Comparison of ENCODE assay signal across 22 cellular contexts in genomic region chr5:99814311-99815063, GRCh38.
"Had no signal": no experiment of that assay in that cellular context is flagged by ENCODE, and none has a peak within 500 bp of the region (broad histone marks: within the 10 kb centered on the region; RNA-seq: fewer than 3 reads in every experiment).

No MANE protein-coding gene starts in this region.

- H3K9me3 ChIP-seq: MG63, SJCRH30, SK-N-SH had no signal

- H3K27me3 ChIP-seq: MG63, SJCRH30 had no signal

- H3K36me3 ChIP-seq: MG63, SJCRH30, WERI-Rb-1 had no signal

- H3K9ac ChIP-seq: KMS-11, SK-N-SH had no signal

- H3K27ac ChIP-seq: KMS-11, RWPE1, SJCRH30, WERI-Rb-1 had no signal

- H3K9me2 ChIP-seq: SK-N-SH had no signal

- H3K4me2 ChIP-seq: KMS-11, SK-N-SH had no signal

- DNase-seq: activated CD4-positive, alpha-beta memory T cell treated with anti-CD3 and anti-CD28 coated beads, Interleukin-2, amount 10 ng/mL, durations not matched to agents 7 days and 5 days; activated CD4-positive, alpha-beta T cell treated with anti-CD3 and anti-CD28 coated beads for 36 hours; activated CD4-positive, alpha-beta T cell treated with anti-CD3 and anti-CD28 coated beads, Interleukin-2, amount 50 U/mL, for 1 hour; activated gamma-delta T cell treated with Interleukin-2 at 50 U/mL for 16 hours; activated naive CD4-positive, alpha-beta T cell treated with anti-CD3 and anti-CD28 coated beads, Interleukin-2, amount 10 ng/mL, durations not matched to agents 7 days and 5 days; activated naive CD8-positive, alpha-beta T cell treated with anti-CD3 and anti-CD28 coated beads for 36 hours; activated T-cell treated with anti-CD3 and anti-CD28 coated beads, Interleukin-2, amount 50 U/mL, for 72 hours; cerebellar nuclear complex; MG63; NCI-H1694; NCI-H2029; NCI-H2107; NCI-H345; NCI-H510A treated with DMSO at 0.1 percent for 48 hours; Right ventricle myocardium superior; SJCRH30; SK-N-SH; T-helper 1 cell; WERI-Rb-1 had no signal

- H3K4me3 ChIP-seq: MG63, SJCRH30 had no signal

- H3K4me1 ChIP-seq: SJCRH30 had no signal

- ATAC-seq: activated CD4-positive, alpha-beta T cell treated with anti-CD3 and anti-CD28 coated beads for 36 hours; activated T-cell treated with anti-CD3 and anti-CD28 coated beads, Interleukin-2, amount 50 U/mL, for 72 hours; Panc1 had no signal
